ENCODE assay signal across 8 cellular contexts in genomic region chr1:226938903-226939438, GRCh38. TPM values are rescaled to one million over a fixed set of nuclear protein-coding genes. Genes with fewer than 3 reads are reported as not detected.
DNase-seq lines count a peak whose midpoint lies in the region; ATAC-seq, FAIRE-seq and TF ChIP-seq lines count a peak whose summit lies in the region.

No MANE protein-coding gene starts in this region.

- peaks cover 7% of the 10 kb centered on the region for H3K4me1 ChIP-seq in fibroblast of lung (ENCODE audit: control insufficient read depth, extremely low read depth, insufficient read depth, low read length)
- H3K4me1 ChIP-seq in pancreas: peaks cover 7 to 32% (median 17%) of the 10 kb centered on the region in 3 donors

- H3K36me3 ChIP-seq in fibroblast of lung (ENCODE audit: control insufficient read depth, insufficient read depth, low read length): no peaks in the 10 kb centered on the region
- H3K36me3 ChIP-seq in pancreas: no peaks in the 10 kb centered on the region

- H3K27me3 ChIP-seq in AG04450 (ENCODE audit: control insufficient read depth, insufficient read depth, low read length) (peaks cover 4% of the 10 kb centered on the region), fibroblast of lung (ENCODE audit: control insufficient read depth, insufficient read depth, low read length) (no peaks in the 10 kb centered on the region), pancreas (no peaks in the 10 kb centered on the region)

- DNase-seq in AG04450 (ENCODE audit: low read depth, low spot score) (no peak), GM12892 (ENCODE audit: insufficient read length) (no peak), SW480 (ENCODE audit: low spot score) (peak; percentile 32), fibroblast of lung (ENCODE audit: low read depth in 2 of 2) (peak; percentile 50 to 66), pancreas (no peak), NCI-H2081 treated with DMSO at 0.1 percent for 48 hours (lab: John Stamatoyannopoulos, UW) (no peak)
- no peak for DNase-seq in stimulated activated naive CD4-positive, alpha-beta T cell (lab: John Stamatoyannopoulos, UW)

- intact Hi-C loops in pancreas (cut with DNase I): no loop called here

- CTCF ChIA-PET in AG04450 (lab: Charles Lee): interaction anchor here (0.6 to 0.7 kb wide), 2 partner anchors 72 to 391 kb away, joined by 3 to 8 read pairs; no protein-coding TSS in a partner anchor

- ATAC-seq in pancreas (peak; percentile 30 to 38 (median 32)), GM21381 (IDR thresholded peaks at IDR 0.05; ENCODE audit: unreplicated experiment) (no peak)

- no peaks in the 10 kb centered on the region for H4K20me1 ChIP-seq in fibroblast of lung (ENCODE audit: control insufficient read depth, extremely low read depth, insufficient read depth, low read length)

- H2AFZ ChIP-seq in fibroblast of lung (ENCODE audit: low read length): peak overlapping the region; percentile 69

- TF ChIP-seq POLR2A in GM12892 (IDR thresholded peaks at IDR 0.05; ENCODE audit: low read depth, low read length): no peak

- POLR2A ChIA-PET in AG04450 (lab: Yijun Ruan, JAX): interaction anchor here (0.6 to 2.2 kb wide), 13 partner anchors 14 to 1291 kb away, joined by 3 to 10 read pairs (median 4); no protein-coding TSS in a partner anchor

- H3K79me2 ChIP-seq in fibroblast of lung (ENCODE audit: control insufficient read depth, insufficient read depth, low read length): no peaks in the 10 kb centered on the region

- H3K9me3 ChIP-seq in AG04450 (ENCODE audit: control insufficient read depth, insufficient read depth, low read length) (no peaks in the 10 kb centered on the region; the same call in 1 of the 2 replicates), fibroblast of lung (ENCODE audit: control insufficient read depth, insufficient read depth, low read depth, low read length) (no peaks in the 10 kb centered on the region), pancreas (no peaks in the 10 kb centered on the region)

- H3K27ac ChIP-seq in AG04450 (ENCODE audit: low read depth, low read length) (peak overlapping the region; percentile 99), fibroblast of lung (ENCODE audit: insufficient read depth, low read length) (peak overlapping the region; percentile 87), pancreas (peak overlapping the region; percentile 98 to 99 (median 99))

- peak overlapping the region; percentile 90 for H3K4me2 ChIP-seq in fibroblast of lung (ENCODE audit: extremely low read depth, insufficient read depth, low read length)

- H3K4me3 ChIP-seq in AG04450 (ENCODE audit: low read depth, low read length) (peak overlapping the region; percentile 72), fibroblast of lung (replicated peaks in 1 of 4; ENCODE audit: control extremely low read depth in 1 of 4, insufficient read depth in 1 of 4, low read depth in 3 of 4, low read length in 4 of 4) (peak overlapping the region; percentile 52 to 81 (median 62)), pancreas (peak overlapping the region; percentile 67 to 97 (median 86))

- FAIRE-seq in GM12892 (lab: Jason Lieb, UNC): peak; percentile 66
- peak; percentile 84 for FAIRE-seq in pancreas (lab: Jason Lieb, UNC)

- WGBS in pancreas, 2 donors: 1 to 3% methylated on average over 12 of the region's 12 CpGs

- TF ChIP-seq CTCF in AG04450 (IDR thresholded peaks at IDR 0.05; ENCODE audit: low read depth, low read length) (no peak), fibroblast of lung (conservative IDR thresholded peaks at IDR 0.05 in 1 of 2, IDR thresholded peaks at IDR 0.05 in 1 of 2; ENCODE audit: low read depth in 1 of 2, low read length in 2 of 2) (no peak), pancreas (IDR thresholded peaks at IDR 0.05) (no peak)

- peak overlapping the region; percentile 70 for H3K9ac ChIP-seq in fibroblast of lung (ENCODE audit: insufficient read depth, low read length)

RNA-seq across cellular contexts. Expression of gene COQ8A, which starts 1.1 kb away (rescaled TPM):
- polyA plus RNA-seq in AG04450 (2011; rRNA removed): 5.0 and 5.3 TPM in 2 replicates
- 5.0 and 5.1 TPM in 2 replicates for polyA minus RNA-seq in AG04450 (2011; rRNA and poly(A)+ RNA removed)
- 10.2 TPM for polyA plus RNA-seq in GM12892 (2012; ENCODE audit: missing spikeins)
- 19.3 and 19.7 TPM in 2 replicates for total RNA-seq in fibroblast of lung
- 3.8 and 4.5 TPM in 2 replicates for polyA plus RNA-seq in fibroblast of lung
- polyA plus RNA-seq in fibroblast of lung (2012): 3.5 and 5.0 TPM in 2 replicates
- polyA minus RNA-seq in fibroblast of lung (ENCODE audit: low replicate concordance): 6.4 and 7.0 TPM in 2 replicates
- total RNA-seq in pancreas: 100 to 1,000 TPM in 1 of 6 donors, 10 to 100 TPM in 5; 61.2 to 106 (median 84.1) TPM
- 100 to 1,000 TPM; 129 to 169 TPM for polyA plus RNA-seq in pancreas

Comparison
In these comparisons a context has a peak if more than half of its experiments do, and no peak if none do; other contexts are left out.
1. DNase-seq: peak in SW480 (single experiment) and fibroblast of lung (2 of 2); none in AG04450 (single experiment), GM12892 (single experiment), pancreas (0 of 6), NCI-H2081 treated with DMSO at 0.1 percent for 48 hours (single experiment) and stimulated activated naive CD4-positive, alpha-beta T cell (0 of 6).
2. RNA of gene COQ8A, which starts 1.1 kb away (polyA plus RNA-seq): 129 to 169 TPM in pancreas; 5.0 to 5.3 TPM in AG04450 and 3.5 to 5.0 TPM in fibroblast of lung; every median in the first group is over 10 times any median in the second.
3. Peak in every context shown above with its lines, with median percentiles within 50 percentile points of each other: H3K27ac ChIP-seq and H3K4me3 ChIP-seq.